9 cellular contexts compared by ENCODE assay signal in genomic region chr10:15719899-15720634, GRCh38. TPM values are rescaled to one million over a fixed set of nuclear protein-coding genes. Genes with fewer than 3 reads are reported as not detected.
A peak's percentile ranks its signal among the peaks of the same experiment; 100 is the strongest.
DNase-seq lines count a peak whose midpoint lies in the region; ATAC-seq, FAIRE-seq and TF ChIP-seq lines count a peak whose summit lies in the region.
"Had no signal": no experiment of that assay in that cellular context is flagged by ENCODE, and none has a peak within 500 bp of the region (broad histone marks: within the 10 kb centered on the region; RNA-seq: fewer than 3 reads in every experiment).

TSS of gene ITGA8 (minus strand) at chr10:15719922. CDS start at chr10:15719771, 151 bp downstream.

- H3K36me3 Mint-ChIP-seq in activated naive CD8-positive, alpha-beta T cell treated with anti-CD3 and anti-CD28 coated beads for 36 hours, result no peaks in the 10 kb centered on the region
- no peaks in the 10 kb centered on the region for H3K36me3 Mint-ChIP-seq in activated naive CD8-positive, alpha-beta T cell treated with anti-CD3 and anti-CD28 coated beads, Interleukin-2, amount 50 U/mL, for 24 hours (ENCODE audit: low read depth)
- H3K36me3 Mint-ChIP-seq in CD8-positive, alpha-beta memory T cell, result no peaks in the 10 kb centered on the region

- H3K9me3 ChIP-seq in left lung, result no peaks in the 10 kb centered on the region
- no peaks in the 10 kb centered on the region for H3K9me3 ChIP-seq in vagina
- H3K9me3 ChIP-seq in CD8-positive, alpha-beta memory T cell (ENCODE audit: low read length), result no peaks in the 10 kb centered on the region

- CTCF ChIA-PET in CD8-positive, alpha-beta memory T cell (lab: Charles Lee), result no interaction called here

- no peak for ATAC-seq in activated naive CD8-positive, alpha-beta T cell treated with anti-CD3 and anti-CD28 coated beads, Interleukin-2, amount 50 U/mL, for 24 hours
- peak; percentile 78 for ATAC-seq in left lung
- no peak for ATAC-seq in GM18867 (IDR thresholded peaks at IDR 0.05; ENCODE audit: unreplicated experiment)

- H3K27me3 Mint-ChIP-seq in activated naive CD8-positive, alpha-beta T cell treated with anti-CD3 and anti-CD28 coated beads for 36 hours, result peaks cover 55% of the 10 kb centered on the region
- peaks cover 47% of the 10 kb centered on the region for H3K27me3 Mint-ChIP-seq in activated naive CD8-positive, alpha-beta T cell treated with anti-CD3 and anti-CD28 coated beads, Interleukin-2, amount 50 U/mL, for 24 hours
- peaks cover 19 to 51% of the 10 kb centered on the region in 2 donors for H3K27me3 Mint-ChIP-seq in CD8-positive, alpha-beta memory T cell

- intact Hi-C loops in left lung (cut with DNase I) (loop anchor here in 1 of 2 donors (5.0 to 10.0 kb wide), 2 partner anchors 135 to 278 kb away; no protein-coding TSS in a partner anchor), vagina (cut with DNase I) (loop anchor here (5.0 to 10.0 kb wide), 2 partner anchors 105 to 288 kb away; no protein-coding TSS in a partner anchor)

- peak; percentile 2 for DNase-seq in activated naive CD8-positive, alpha-beta T cell treated with anti-CD3 and anti-CD28 coated beads for 36 hours
- no peak for DNase-seq in activated naive CD8-positive, alpha-beta T cell treated with anti-CD3 and anti-CD28 coated beads, Interleukin-2, amount 50 U/mL, for 24 hours
- DNase-seq in bronchial epithelial cell (ENCODE audit: low read depth) (no peak), left lung (peak in 1 of 2 donors; percentile 72), vagina (ENCODE audit: extremely low spot score in 2 of 2) (no peak), T1000 (lab: John Stamatoyannopoulos, UW) (no peak)
- DNase-seq in CD8-positive, alpha-beta memory T cell, result no peak

- H3K27ac ChIP-seq in left lung (peak within 1 kb of the TSS; percentile 63 to 72), vagina (peak within 1 kb of the TSS; percentile 66)
- no peak within 1 kb of the TSS for H3K27ac ChIP-seq in CD8-positive, alpha-beta memory T cell (ENCODE audit: low read depth, low read length)

- H3K27me3 ChIP-seq in bronchial epithelial cell (ENCODE audit: control insufficient read depth, insufficient read depth, low read length) (peaks cover 9% of the 10 kb centered on the region), left lung (peaks cover 16 to 57% of the 10 kb centered on the region in 2 donors), vagina (no peaks in the 10 kb centered on the region)
- peaks cover 5% of the 10 kb centered on the region for H3K27me3 ChIP-seq in CD8-positive, alpha-beta memory T cell (ENCODE audit: insufficient read depth, low read length, poor library complexity, severe bottlenecking)

- POLR2A ChIA-PET in CD8-positive, alpha-beta memory T cell (lab: Charles Lee), result no interaction called here

- no peak within 1 kb of the TSS for H3K27ac Mint-ChIP-seq in activated naive CD8-positive, alpha-beta T cell treated with anti-CD3 and anti-CD28 coated beads for 36 hours
- no peak within 1 kb of the TSS for H3K27ac Mint-ChIP-seq in activated naive CD8-positive, alpha-beta T cell treated with anti-CD3 and anti-CD28 coated beads, Interleukin-2, amount 50 U/mL, for 24 hours
- no peak within 1 kb of the TSS for H3K27ac Mint-ChIP-seq in CD8-positive, alpha-beta memory T cell

- TF ChIP-seq CTCF in bronchial epithelial cell (IDR thresholded peaks at IDR 0.05; ENCODE audit: insufficient read depth, low read length, severe bottlenecking) (peak; percentile 4), left lung (IDR thresholded peaks at IDR 0.05) (peak; percentile 22 to 25), vagina (IDR thresholded peaks at IDR 0.05) (peak in 2 of 3 experiments; percentile 25 to 34)

- H3K4me3 ChIP-seq in bronchial epithelial cell (ENCODE audit: low read depth, low read length), result no peak within 1 kb of the TSS
- H3K4me3 ChIP-seq in left lung, result peak within 1 kb of the TSS; percentile 39 to 42
- peak within 1 kb of the TSS; percentile 52 to 60 for H3K4me3 ChIP-seq in vagina
- no peak within 1 kb of the TSS for H3K4me3 ChIP-seq in CD8-positive, alpha-beta memory T cell (ENCODE audit: low read length)

- H3K36me3 ChIP-seq in bronchial epithelial cell (ENCODE audit: control insufficient read depth, insufficient read depth, low read length) (no peaks in the 10 kb centered on the region), left lung (no peaks in the 10 kb centered on the region), vagina (no peaks in the 10 kb centered on the region)
- H3K36me3 ChIP-seq in CD8-positive, alpha-beta memory T cell (ENCODE audit: insufficient read depth, low read length), result no peaks in the 10 kb centered on the region

- no peak within 1 kb of the TSS for H3K4me3 Mint-ChIP-seq in activated naive CD8-positive, alpha-beta T cell treated with anti-CD3 and anti-CD28 coated beads for 36 hours
- no peak within 1 kb of the TSS for H3K4me3 Mint-ChIP-seq in activated naive CD8-positive, alpha-beta T cell treated with anti-CD3 and anti-CD28 coated beads, Interleukin-2, amount 50 U/mL, for 24 hours
- peak within 1 kb of the TSS in 2 of 7 donors; percentile 5 to 65 for H3K4me3 Mint-ChIP-seq in CD8-positive, alpha-beta memory T cell

- no peaks in the 10 kb centered on the region for H3K4me1 Mint-ChIP-seq in activated naive CD8-positive, alpha-beta T cell treated with anti-CD3 and anti-CD28 coated beads for 36 hours
- peaks cover 2% of the 10 kb centered on the region for H3K4me1 Mint-ChIP-seq in activated naive CD8-positive, alpha-beta T cell treated with anti-CD3 and anti-CD28 coated beads, Interleukin-2, amount 50 U/mL, for 24 hours
- peaks cover 0 to 6% (median 5%) of the 10 kb centered on the region in 3 donors for H3K4me1 Mint-ChIP-seq in CD8-positive, alpha-beta memory T cell

- no peak for TF ChIP-seq POLR2A in vagina (IDR thresholded peaks at IDR 0.05)

- H3K4me1 ChIP-seq in left lung, result peaks cover 0 to 4% of the 10 kb centered on the region in 2 donors
- H3K4me1 ChIP-seq in vagina, result no peaks in the 10 kb centered on the region
- no peaks in the 10 kb centered on the region for H3K4me1 ChIP-seq in CD8-positive, alpha-beta memory T cell (ENCODE audit: insufficient read depth, low read length)

- no peaks in the 10 kb centered on the region for H3K9me3 Mint-ChIP-seq in activated naive CD8-positive, alpha-beta T cell treated with anti-CD3 and anti-CD28 coated beads for 36 hours
- H3K9me3 Mint-ChIP-seq in activated naive CD8-positive, alpha-beta T cell treated with anti-CD3 and anti-CD28 coated beads, Interleukin-2, amount 50 U/mL, for 24 hours, result no peaks in the 10 kb centered on the region
- H3K9me3 Mint-ChIP-seq in CD8-positive, alpha-beta memory T cell, result peaks cover 0 to 6% (median 2%) of the 10 kb centered on the region in 5 donors

- FAIRE-seq in bronchial epithelial cell (lab: Jason Lieb, UNC), result no peak
- FAIRE-seq: TTC549 had no signal

RNA-seq across cellular contexts. Expression of gene ITGA8, which starts in this region (rescaled TPM):
- total RNA-seq in activated naive CD8-positive, alpha-beta T cell treated with anti-CD3 and anti-CD28 coated beads for 36 hours, result not detected
- total RNA-seq in bronchial epithelial cell, result under 0.01 TPM in 1 of 2 replicates, not detected in the other
- 10 to 100 TPM; 23.7 to 25.5 TPM for total RNA-seq in left lung
- total RNA-seq in vagina, result 15.5 TPM
- not detected for total RNA-seq in CD8-positive, alpha-beta memory T cell
- polyA plus RNA-seq in CD8-positive, alpha-beta memory T cell, result not detected

Comparison
In these comparisons a context has a peak if more than half of its experiments do, and no peak if none do; other contexts are left out.
1. RNA of gene ITGA8 (total RNA-seq): 23.7 to 25.5 TPM in left lung and 15.5 TPM in vagina (single experiment); not detected in activated naive CD8-positive, alpha-beta T cell treated with anti-CD3 and anti-CD28 coated beads for 36 hours, under 0.01 TPM in bronchial epithelial cell and not detected in CD8-positive, alpha-beta memory T cell; every median in the first group is over 10 times any median in the second.
2. Peak in DNase-seq in activated naive CD8-positive, alpha-beta T cell treated with anti-CD3 and anti-CD28 coated beads for 36 hours; RNA of the gene not detected or under 1 TPM.
3. H3K4me3 ChIP-seq: peak in left lung (2 of 2) and vagina (2 of 2); none in bronchial epithelial cell (single experiment) and CD8-positive, alpha-beta memory T cell (single experiment).
4. Peak in every context shown above with its lines, with median percentiles within 50 percentile points of each other: CTCF ChIP-seq.